9 cellular contexts compared by ENCODE assay signal in the genomic region with DNA sequence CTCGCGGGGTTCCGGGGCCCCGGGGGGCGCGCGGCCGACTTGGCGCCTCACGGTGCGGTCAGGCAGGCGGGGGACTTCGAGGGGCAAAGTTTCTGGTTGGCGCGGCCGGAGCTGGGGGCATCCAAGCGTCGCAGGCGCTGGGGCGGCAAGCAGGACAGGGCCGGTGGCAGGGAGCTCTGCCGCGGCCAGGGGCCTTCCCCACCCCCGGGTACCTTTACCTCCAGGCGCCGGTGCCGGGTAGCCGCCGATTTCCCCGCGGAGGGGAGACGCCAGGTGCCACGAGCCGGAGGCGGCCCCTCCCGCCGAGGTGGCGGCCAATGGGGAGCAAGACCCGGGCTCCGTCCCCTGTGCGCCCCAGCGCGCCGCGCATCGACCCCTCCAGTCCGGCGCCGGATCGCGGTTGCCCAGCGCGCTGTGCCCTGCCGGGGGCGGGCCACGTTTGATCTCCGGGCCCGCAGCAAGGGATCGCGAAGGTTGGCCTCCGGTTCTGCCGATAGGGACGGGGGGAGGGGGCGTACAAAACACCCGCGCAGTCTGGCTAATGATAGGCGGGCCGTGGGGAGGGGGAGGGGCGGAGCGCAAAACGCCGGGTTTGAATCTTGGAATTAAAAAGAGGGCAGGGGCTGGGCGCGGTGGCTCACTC. TPM values are rescaled to one million over a fixed set of nuclear protein-coding genes. Genes with fewer than 3 reads are reported as not detected.
DNase-seq lines count a peak whose midpoint lies in the region; TF ChIP-seq lines count a peak whose summit lies in the region.
"Had no signal": no experiment of that assay in that cellular context is flagged by ENCODE, and none has a peak within 500 bp of the region (broad histone marks: within the 10 kb centered on the region; RNA-seq: fewer than 3 reads in every experiment).

A gene with protein sequence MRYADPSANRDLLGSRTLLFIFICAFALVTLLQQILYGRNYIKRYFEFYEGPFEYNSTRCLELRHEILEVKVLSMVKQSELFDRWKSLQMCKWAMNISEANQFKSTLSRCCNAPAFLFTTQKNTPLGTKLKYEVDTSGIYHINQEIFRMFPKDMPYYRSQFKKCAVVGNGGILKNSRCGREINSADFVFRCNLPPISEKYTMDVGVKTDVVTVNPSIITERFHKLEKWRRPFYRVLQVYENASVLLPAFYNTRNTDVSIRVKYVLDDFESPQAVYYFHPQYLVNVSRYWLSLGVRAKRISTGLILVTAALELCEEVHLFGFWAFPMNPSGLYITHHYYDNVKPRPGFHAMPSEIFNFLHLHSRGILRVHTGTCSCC (minus strand): TSS at position 495 of the 643 bp plus-strand sequence. CDS start 545 bp downstream, outside the sequence.

- H3K27me3 ChIP-seq in ectodermal cell (ENCODE audit: control insufficient read depth, insufficient read depth, low read length, poor library complexity, severe bottlenecking): peaks cover 66% of the 10 kb centered on the region

- H3K27ac ChIP-seq in ectodermal cell (ENCODE audit: insufficient read depth, low read depth, low read length, poor library complexity, severe bottlenecking): no peak within 1 kb of the TSS

- peaks cover 11% of the 10 kb centered on the region for H3K4me1 Mint-ChIP-seq in osteocyte (ENCODE audit: unreplicated experiment)

- no peak for TF ChIP-seq CTCF in osteocyte (IDR thresholded peaks at IDR 0.05)

- H3K36me3 ChIP-seq in ectodermal cell (ENCODE audit: control insufficient read depth, insufficient read depth, low read length): no peaks in the 10 kb centered on the region

- no peaks in the 10 kb centered on the region for H3K36me3 Mint-ChIP-seq in osteocyte (ENCODE audit: unreplicated experiment)

- H3K27ac Mint-ChIP-seq in osteocyte (ENCODE audit: unreplicated experiment): no peak within 1 kb of the TSS

- peak within 1 kb of the TSS; percentile 39 for H3K4me3 ChIP-seq in ectodermal cell (ENCODE audit: insufficient read depth, low read depth, low read length)

- H3K4me1 ChIP-seq in ectodermal cell (ENCODE audit: control insufficient read depth, insufficient read depth, low read length): peaks cover 20% of the 10 kb centered on the region

- DNase-seq in DMS79 treated with DMSO at 0.1 percent for 48 hours (lab: John Stamatoyannopoulos, UW) (peak; percentile 37), DMS79 (lab: John Stamatoyannopoulos, UW) (no peak), NCI-H2227 (lab: John Stamatoyannopoulos, UW; ENCODE audit: unreplicated experiment) (peak; percentile 58), osteocyte (ENCODE audit: extremely low spot score, unreplicated experiment) (peak; percentile 84), superior temporal gyrus (ENCODE audit: extremely low spot score) (no peak), globus pallidus (ENCODE audit: low spot score) (no peak)
- DNase-seq in stimulated activated CD4-positive, alpha-beta T cell treated with anti-CD3 and anti-CD28 coated beads, Interleukin-4, amount 100 ng/mL, for 4 hours: no peak

- no peaks in the 10 kb centered on the region for H3K9me3 ChIP-seq in ectodermal cell (ENCODE audit: control insufficient read depth, low read length)

- H3K27me3 Mint-ChIP-seq in osteocyte (ENCODE audit: unreplicated experiment): peaks cover 74% of the 10 kb centered on the region

- 1% methylated on average over 74 of the region's 74 CpGs for WGBS in ectodermal cell, 2 experiments

- no peaks in the 10 kb centered on the region for H3K9me3 Mint-ChIP-seq in osteocyte (ENCODE audit: unreplicated experiment)

- peak within 1 kb of the TSS; percentile 73 for H3K4me3 Mint-ChIP-seq in osteocyte (ENCODE audit: unreplicated experiment)

RNA-seq across cellular contexts. Expression of the gene that starts here (rescaled TPM):
- polyA plus RNA-seq in ectodermal cell (2013, experiment 1 of 4): 0.28 TPM
- polyA plus RNA-seq in ectodermal cell (2013, experiment 2 of 4): 0.57 TPM
- 0.64 TPM for polyA plus RNA-seq in ectodermal cell (2013, experiment 3 of 4)
- 0.16 TPM for polyA plus RNA-seq in ectodermal cell (2013, experiment 4 of 4)
- total RNA-seq in osteocyte: 0.30 and 0.76 TPM in 2 replicates
- total RNA-seq: SK-MEL-5 had no signal

Comparison
In these comparisons a context has a peak if more than half of its experiments do, and no peak if none do; other contexts are left out.
1. DNase-seq: peak in DMS79 treated with DMSO at 0.1 percent for 48 hours (single experiment) and NCI-H2227 (single experiment); none in DMS79 (single experiment), superior temporal gyrus (single experiment), stimulated activated CD4-positive, alpha-beta T cell treated with anti-CD3 and anti-CD28 coated beads, Interleukin-4, amount 100 ng/mL, for 4 hours (0 of 2) and globus pallidus (single experiment).
2. Peak in DNase-seq in osteocyte; RNA of the gene not detected or under 1 TPM.